Comparison of ENCODE assay signal across 9 cellular contexts in genomic region chr5:160269017-160269416, GRCh38. TPM values are rescaled to one million over a fixed set of nuclear protein-coding genes. Genes with fewer than 3 reads are reported as not detected.
A peak's percentile ranks its signal among the peaks of the same experiment; 100 is the strongest.
DNase-seq lines count a peak whose midpoint lies in the region; ATAC-seq and TF ChIP-seq lines count a peak whose summit lies in the region.
"Had no signal": no experiment of that assay in that cellular context is flagged by ENCODE, and none has a peak within 500 bp of the region (broad histone marks: within the 10 kb centered on the region; RNA-seq: fewer than 3 reads in every experiment).

No MANE protein-coding gene starts in this region.

- TF ChIP-seq POLR2A in spleen (IDR thresholded peaks at IDR 0.05) = peak in 1 of 3 donors; percentile 9

- no peaks in the 10 kb centered on the region for H3K36me3 ChIP-seq in spleen

- peaks cover 15% of the 10 kb centered on the region for H3K4me1 ChIP-seq in right cardiac atrium (ENCODE audit: control insufficient read depth, insufficient read depth, low read length)
- peaks cover 32 to 77% (median 62%) of the 10 kb centered on the region in 6 donors for H3K4me1 ChIP-seq in spleen

- H3K27me3 ChIP-seq in HL-60 (ENCODE audit: insufficient read depth, poor library complexity, severe bottlenecking) (no peaks in the 10 kb centered on the region), right cardiac atrium (ENCODE audit: control insufficient read depth, insufficient read depth) (no peaks in the 10 kb centered on the region), spleen (replicated peaks in 1 of 7) (no peaks in the 10 kb centered on the region)

- intact Hi-C loops in right cardiac atrium (cut with DNase I) (no loop called here), spleen (cut with DNase I; ENCODE audit: low total_unique reads) (no loop called here)

- in situ Hi-C loops in ACHN (cut with HindIII; ENCODE audit: low pct_ligation_motif_present, low pct_unique_long_range_greater_than_20kb, low sequenced_read_pairs) = no loop called here

- TF ChIP-seq CTCF in HL-60 (IDR thresholded peaks at IDR 0.05; ENCODE audit: insufficient read depth, low read length) (no peak), spleen (IDR thresholded peaks at IDR 0.05 in 8 of 11, conservative IDR thresholded peaks at IDR 0.05 in 3 of 11) (peak in 1 of 11 experiments; percentile 24)

- ATAC-seq in right cardiac atrium (peak; percentile 95 to 96), HG03565 (IDR thresholded peaks at IDR 0.05; ENCODE audit: unreplicated experiment) (no peak)
- ATAC-seq: T-cell had no signal

- peak; percentile 88 to 93 for DNase-seq in HL-60 (ENCODE audit: low read depth in 1 of 2, low spot score in 1 of 2)
- DNase-seq in anterior cingulate cortex (lab: John Stamatoyannopoulos, UW) = peak in 42 of 58 donors; percentile 9 to 83 (median 33)
- DNase-seq in right cardiac atrium = peak; percentile 92 to 95 (median 94)
- peak; percentile 95 for DNase-seq in spleen
- DNase-seq in NCI-H128 (lab: John Stamatoyannopoulos, UW; ENCODE audit: unreplicated experiment) = no peak
- DNase-seq in cerebellar nuclear complex (lab: John Stamatoyannopoulos, UW) = no peak
- no peak for DNase-seq in ACHN

- no peaks in the 10 kb centered on the region for H3K9me3 ChIP-seq in right cardiac atrium (ENCODE audit: control insufficient read depth, low read length)
- H3K9me3 ChIP-seq in spleen = no peaks in the 10 kb centered on the region

- 11% methylated on average over 10 of the region's 10 CpGs for WGBS in right cardiac atrium
- WGBS in spleen, 5 donors = 14 to 54% (median 21%) methylated on average over 9 to 10 of the region's 10 CpGs

- no peak overlapping the region for H3K4me3 ChIP-seq in HL-60 (replicated peaks; ENCODE audit: insufficient read depth, low read length)
- H3K4me3 ChIP-seq in right cardiac atrium (ENCODE audit: low read length) = no peak overlapping the region
- H3K4me3 ChIP-seq in spleen = peak overlapping the region in 1 of 8 donors; percentile 45

- H3K27ac ChIP-seq in HL-60 (replicated peaks) (no peak overlapping the region), right cardiac atrium (ENCODE audit: low read length) (peak overlapping the region; percentile 77), spleen (peak overlapping the region; percentile 45 to 92 (median 80))

RNA-seq across cellular contexts. Expression of gene FABP6, which starts 39.7 kb away (rescaled TPM):
- total RNA-seq in right cardiac atrium = not detected
- polyA plus RNA-seq in right cardiac atrium = 0.68 TPM
- not detected for total RNA-seq in spleen
- under 1 TPM in 1 of 3 donors, not detected in 2; 0.24 TPM for polyA plus RNA-seq in spleen
- total RNA-seq: T-cell had no signal

RNA-seq across cellular contexts. Expression of gene CCNJL, which starts 43.3 kb away (rescaled TPM):
- total RNA-seq in right cardiac atrium (1 to 10 TPM; 4.3 to 8.6 (median 6.1) TPM), spleen (10 to 100 TPM; 11.7 to 24.9 (median 19.3) TPM)
- polyA plus RNA-seq in right cardiac atrium (4.1 TPM), spleen (1 to 10 TPM; 1.3 to 3.4 (median 1.8) TPM)

Comparison
In these comparisons a context has a peak if more than half of its experiments do, and no peak if none do; other contexts are left out.
1. DNase-seq: peak in HL-60 (2 of 2), anterior cingulate cortex (42 of 58), right cardiac atrium (3 of 3) and spleen (single experiment); none in NCI-H128 (single experiment), cerebellar nuclear complex (0 of 2) and ACHN (single experiment).